ENCODE assay signal across 15 cellular contexts in genomic region chr18:59983506-59983905, GRCh38.
DNase-seq lines count a peak whose midpoint lies in the region; ATAC-seq and TF ChIP-seq lines count a peak whose summit lies in the region.
"Had no signal": no experiment of that assay in that cellular context is flagged by ENCODE, and none has a peak within 500 bp of the region (broad histone marks: within the 10 kb centered on the region; RNA-seq: fewer than 3 reads in every experiment).

No MANE protein-coding gene starts in this region.

- H3K36me3 Mint-ChIP-seq in Calu3 (ENCODE audit: insufficient read depth, unreplicated experiment): no peaks in the 10 kb centered on the region

- no peak overlapping the region for H3K4me3 ChIP-seq in OCI-LY1 (ENCODE audit: low read depth, low read length, poor library complexity, severe bottlenecking)
- no peak overlapping the region for H3K4me3 ChIP-seq in epithelial cell of esophagus (ENCODE audit: low read length)
- H3K4me3 ChIP-seq in mesenchymal stem cell (ENCODE audit: insufficient read depth in 1 of 2, low read depth in 1 of 2, low read length in 2 of 2): no peak overlapping the region
- no peak overlapping the region for H3K4me3 ChIP-seq in right lobe of liver
- no peak overlapping the region for H3K4me3 ChIP-seq in psoas muscle

- H4K91ac ChIP-seq in mesenchymal stem cell (ENCODE audit: low read length): peak overlapping the region; percentile 7

- no peaks in the 10 kb centered on the region for H3K9me3 ChIP-seq in OCI-LY1 (ENCODE audit: low read length)
- H3K9me3 ChIP-seq in mesenchymal stem cell (ENCODE audit: control insufficient read depth, low read length): no peaks in the 10 kb centered on the region
- H3K9me3 ChIP-seq in right lobe of liver: no peaks in the 10 kb centered on the region
- H3K9me3 ChIP-seq in psoas muscle: no peaks in the 10 kb centered on the region
- H3K9me3 ChIP-seq: BE2C had no signal

- no peak overlapping the region for H2BK12ac ChIP-seq in mesenchymal stem cell (ENCODE audit: low read length in 2 of 2)

- no peak overlapping the region for H2BK15ac ChIP-seq in mesenchymal stem cell (ENCODE audit: low read depth, poor library complexity, severe bottlenecking)

- no peak overlapping the region for H4K8ac ChIP-seq in mesenchymal stem cell (ENCODE audit: low read length)

- BruUV-seq in Calu3 (replicated peaks; lab: Mats Ljungman, UMichigan): no TSS peak

- H3K23ac ChIP-seq in mesenchymal stem cell (ENCODE audit: low read length in 2 of 2): no peak overlapping the region

- H3K79me2 ChIP-seq in OCI-LY1 (ENCODE audit: insufficient read depth, low read length): no peaks in the 10 kb centered on the region

- no peak overlapping the region for H2BK5ac ChIP-seq in mesenchymal stem cell (ENCODE audit: low read depth, low read length, poor library complexity, severe bottlenecking)

- H3K27ac ChIP-seq in OCI-LY1 (ENCODE audit: low read depth, low read length, poor library complexity, severe bottlenecking): peak overlapping the region; percentile 42
- no peak overlapping the region for H3K27ac ChIP-seq in mesenchymal stem cell (ENCODE audit: low read length, poor library complexity, severe bottlenecking)
- no peak overlapping the region for H3K27ac ChIP-seq in right lobe of liver
- no peak overlapping the region for H3K27ac ChIP-seq in psoas muscle

- H3K4me2 ChIP-seq in OCI-LY1 (ENCODE audit: low read length) (no peak overlapping the region), mesenchymal stem cell (ENCODE audit: low read length, poor library complexity, severe bottlenecking) (no peak overlapping the region)

- H3K9me3 Mint-ChIP-seq in Calu3 (ENCODE audit: low read depth, unreplicated experiment): no peaks in the 10 kb centered on the region
- H3K9me3 Mint-ChIP-seq: CD4-positive, alpha-beta T cell; H9 had no signal

- H2AFZ ChIP-seq in OCI-LY1 (ENCODE audit: low read length) (no peak overlapping the region), mesenchymal stem cell (ENCODE audit: low read depth, low read length) (no peak overlapping the region)

- intact Hi-C loops in Calu3 (cut with micrococcal nuclease; ENCODE audit: unreplicated experiment) (no loop called here), right lobe of liver (cut with DNase I) (loop anchor here in 1 of 2 donors (10.0 kb wide), 1 partner anchor 571 kb away; no protein-coding TSS in a partner anchor), psoas muscle (cut with DNase I) (loop anchor here in 1 of 2 donors (10.0 kb wide), 1 partner anchor 1521 kb away; no protein-coding TSS in a partner anchor)

- no peaks in the 10 kb centered on the region for H4K20me1 ChIP-seq in OCI-LY1 (ENCODE audit: insufficient read depth, low read length)

- H3K27ac Mint-ChIP-seq in Calu3 (ENCODE audit: unreplicated experiment): peak overlapping the region; percentile 28
- H3K27ac Mint-ChIP-seq: CD4-positive, alpha-beta T cell had no signal

- peaks cover 37% of the 10 kb centered on the region for H3K4me1 ChIP-seq in OCI-LY1 (ENCODE audit: insufficient read depth, low read length, severe bottlenecking)
- no peaks in the 10 kb centered on the region for H3K4me1 ChIP-seq in mesenchymal stem cell (ENCODE audit: control insufficient read depth, insufficient read depth, low read depth, low read length)
- no peaks in the 10 kb centered on the region for H3K4me1 ChIP-seq in right lobe of liver
- H3K4me1 ChIP-seq in psoas muscle: no peaks in the 10 kb centered on the region
- H3K4me1 ChIP-seq: BE2C had no signal

- H3K4me3 Mint-ChIP-seq in Calu3 (ENCODE audit: low read depth, unreplicated experiment): no peak overlapping the region
- H3K4me3 Mint-ChIP-seq: CD4-positive, alpha-beta T cell; H9 had no signal

- H3K18ac ChIP-seq in mesenchymal stem cell (ENCODE audit: low read depth in 1 of 2, low read length in 2 of 2): no peak overlapping the region

- no peaks in the 10 kb centered on the region for H3K9me2 ChIP-seq in OCI-LY1 (ENCODE audit: low read depth, low read length)

- H3K79me1 ChIP-seq in mesenchymal stem cell (replicated peaks; ENCODE audit: low read length, poor library complexity, severe bottlenecking): no peaks in the 10 kb centered on the region

- no peak overlapping the region for H3K9ac ChIP-seq in OCI-LY1 (ENCODE audit: low read length)
- no peak overlapping the region for H3K9ac ChIP-seq in mesenchymal stem cell (ENCODE audit: low read length)

- H3K4ac ChIP-seq in mesenchymal stem cell (ENCODE audit: low read depth in 1 of 2, low read length in 2 of 2): no peak overlapping the region

- CTCF ChIA-PET in Calu3 (lab: Charles Lee): no interaction called here

- TF ChIP-seq CTCF in Calu3 (IDR thresholded peaks at IDR 0.05; ENCODE audit: unreplicated experiment) (no peak), OCI-LY1 (IDR thresholded peaks at IDR 0.05; ENCODE audit: low read length) (no peak), epithelial cell of esophagus (IDR thresholded peaks at IDR 0.05; ENCODE audit: insufficient read depth, low read depth, low read length, missing control alignments) (no peak), right lobe of liver (IDR thresholded peaks at IDR 0.05) (no peak), psoas muscle (IDR thresholded peaks at IDR 0.05) (no peak)

- no peaks in the 10 kb centered on the region for H3K36me3 ChIP-seq in OCI-LY1 (ENCODE audit: insufficient read depth, low read length)
- no peaks in the 10 kb centered on the region for H3K36me3 ChIP-seq in mesenchymal stem cell (ENCODE audit: control insufficient read depth in 1 of 2, insufficient read depth in 2 of 2, low read depth in 1 of 2, low read length in 2 of 2)
- H3K36me3 ChIP-seq in right lobe of liver: no peaks in the 10 kb centered on the region
- no peaks in the 10 kb centered on the region for H3K36me3 ChIP-seq in psoas muscle (ENCODE audit: insufficient read depth in 1 of 2, low read depth in 1 of 2)
- H3K36me3 ChIP-seq: BE2C had no signal

- no peak overlapping the region for H3K14ac ChIP-seq in mesenchymal stem cell (ENCODE audit: low read length in 2 of 2)

- no peaks in the 10 kb centered on the region for H3F3A ChIP-seq in OCI-LY1 (ENCODE audit: insufficient read depth, low read length)

- H3K27me3 Mint-ChIP-seq in Calu3 (ENCODE audit: unreplicated experiment): no peaks in the 10 kb centered on the region

- no peak for TF ChIP-seq POLR2A in right lobe of liver (IDR thresholded peaks at IDR 0.05)

- WGBS in mesenchymal stem cell: 97% methylated on average over 3 of the region's 4 CpGs
- no CpG with 5 or more reads among the region's 4 CpGs for WGBS in right lobe of liver (ENCODE audit: insufficient coverage, low coverage, low lambda C conversion rate, missing lambda C conversion rate)
- 90 to 96% (median 94%) methylated on average over 4 of the region's 4 CpGs for WGBS in psoas muscle, 3 donors

- H2BK120ac ChIP-seq in mesenchymal stem cell (ENCODE audit: low read depth, low read length): no peak overlapping the region

- peaks cover 14% of the 10 kb centered on the region for H3K4me1 Mint-ChIP-seq in Calu3 (ENCODE audit: low read depth, unreplicated experiment)

- no peak for ATAC-seq in HG03108 (IDR thresholded peaks at IDR 0.05; ENCODE audit: unreplicated experiment)
- no peak for ATAC-seq in right lobe of liver
- no peak for ATAC-seq in psoas muscle

- H2AK5ac ChIP-seq in mesenchymal stem cell (ENCODE audit: low read length, severe bottlenecking): no peak overlapping the region

- H3K27me3 ChIP-seq in OCI-LY1 (ENCODE audit: insufficient read depth, low read length): no peaks in the 10 kb centered on the region
- peaks cover 0 to 6% of the 10 kb centered on the region in 2 experiments for H3K27me3 ChIP-seq in mesenchymal stem cell (ENCODE audit: control insufficient read depth in 1 of 2, insufficient read depth in 1 of 2, low read length in 2 of 2)
- H3K27me3 ChIP-seq in right lobe of liver: no peaks in the 10 kb centered on the region
- no peaks in the 10 kb centered on the region for H3K27me3 ChIP-seq in psoas muscle (ENCODE audit: insufficient read depth in 3 of 3, low read length in 2 of 3)
- H3K27me3 ChIP-seq: BE2C had no signal

- DNase-seq in Calu3: no peak
- peak; percentile 34 for DNase-seq in epithelial cell of esophagus (ENCODE audit: low read depth)
- no peak for DNase-seq in mesenchymal stem cell
- DNase-seq in right lobe of liver: no peak
- DNase-seq in psoas muscle: no peak
- DNase-seq: ACHN; BE2C; C1 segment of cervical spinal cord; CD4-positive, alpha-beta T cell; GDM1; GOT3; H9; KG1 had no signal
